In the genomic region with DNA sequence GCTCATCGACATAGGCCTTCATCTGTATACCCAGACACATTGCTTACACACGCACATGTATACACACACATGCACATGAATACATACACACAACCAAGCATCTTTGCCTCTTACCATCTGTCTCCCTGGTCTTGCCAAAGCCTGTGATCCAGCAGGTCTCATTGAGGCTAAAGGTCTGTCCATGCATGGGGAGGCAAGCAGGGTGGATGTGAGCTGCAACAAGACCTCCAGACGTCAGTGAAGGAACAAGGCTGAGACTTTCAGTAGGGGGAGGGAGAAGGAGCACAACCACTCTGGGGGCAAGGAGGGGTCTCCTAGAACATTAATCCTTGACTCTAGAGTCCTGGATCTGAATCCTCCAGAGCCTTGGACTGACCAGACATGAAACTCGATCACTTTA, we compare ENCODE assay signal across 1 cellular context.
TF ChIP-seq lines count a peak whose summit lies in the region.

No MANE protein-coding gene starts in this region.

TF ChIP-seq in GM12878, 131 proteins besides CTCF, POLR2A, EP300 and RAD21:
- no peak for TF ChIP-seq ETV6 (conservative IDR thresholded peaks at IDR 0.05 in 1 of 2, IDR thresholded peaks at IDR 0.05 in 1 of 2; ENCODE audit: borderline replicate concordance in 1 of 2, low read depth in 1 of 2)
- TF ChIP-seq, protein P1, sequence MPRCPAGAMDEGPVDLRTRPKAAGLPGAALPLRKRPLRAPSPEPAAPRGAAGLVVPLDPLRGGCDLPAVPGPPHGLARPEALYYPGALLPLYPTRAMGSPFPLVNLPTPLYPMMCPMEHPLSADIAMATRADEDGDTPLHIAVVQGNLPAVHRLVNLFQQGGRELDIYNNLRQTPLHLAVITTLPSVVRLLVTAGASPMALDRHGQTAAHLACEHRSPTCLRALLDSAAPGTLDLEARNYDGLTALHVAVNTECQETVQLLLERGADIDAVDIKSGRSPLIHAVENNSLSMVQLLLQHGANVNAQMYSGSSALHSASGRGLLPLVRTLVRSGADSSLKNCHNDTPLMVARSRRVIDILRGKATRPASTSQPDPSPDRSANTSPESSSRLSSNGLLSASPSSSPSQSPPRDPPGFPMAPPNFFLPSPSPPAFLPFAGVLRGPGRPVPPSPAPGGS (IDR thresholded peaks at IDR 0.05; ENCODE audit: borderline replicate concordance, insufficient read depth, low read depth, low read length, poor library complexity, severe bottlenecking) = peak; percentile 67
TF ChIP-seq in GM12878: peak in this region for 1.
